8 cellular contexts compared by ENCODE assay signal in the genomic region with DNA sequence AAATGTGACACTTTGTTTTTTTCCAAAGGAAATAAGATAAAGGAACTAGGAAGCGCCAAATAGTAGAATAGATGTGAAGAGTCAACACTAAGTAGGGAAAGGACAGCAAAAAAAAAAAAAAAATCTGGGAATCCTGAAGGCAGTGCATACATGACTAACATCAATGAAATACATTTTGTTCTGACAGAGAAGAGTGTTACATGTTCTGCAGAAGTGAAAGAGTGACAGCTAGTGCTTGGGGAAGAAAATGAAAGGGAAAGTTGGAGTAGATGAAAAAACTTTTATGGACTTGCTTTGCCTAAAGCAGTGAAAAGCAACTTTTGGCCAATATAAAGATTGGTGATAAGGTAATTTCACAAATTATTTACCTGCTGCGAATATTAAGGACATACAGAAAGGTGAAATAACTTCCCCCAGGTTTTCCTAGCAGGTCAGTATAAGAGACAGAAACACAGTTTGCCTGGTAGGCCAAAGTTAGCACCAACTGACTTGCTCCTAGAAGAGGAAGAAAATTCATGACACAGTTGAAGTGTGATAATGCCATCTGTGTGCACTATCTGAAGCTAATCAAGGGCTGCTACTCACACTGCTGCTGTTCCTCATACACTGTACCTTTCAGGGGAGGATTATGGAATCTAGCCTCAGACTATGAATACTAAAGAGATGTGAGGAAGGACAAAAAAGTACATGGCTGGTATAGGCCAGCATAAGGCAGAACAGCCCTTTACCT.
DNase-seq lines count a peak whose midpoint lies in the region; ATAC-seq and TF ChIP-seq lines count a peak whose summit lies in the region.

No MANE protein-coding gene starts in this region.

- peak overlapping the region in 2 of 3 experiments; percentile 46 to 59 for H3K27ac Mint-ChIP-seq in nephron

- H3K9me3 Mint-ChIP-seq in nephron, result peaks cover 15% of the 10 kb centered on the region

- peaks cover 68% of the 10 kb centered on the region for H3K36me3 Mint-ChIP-seq in nephron (ENCODE audit: low read depth)

- ATAC-seq in GM19023 (IDR thresholded peaks at IDR 0.05; ENCODE audit: unreplicated experiment) (peak; percentile 73), HG03066 (IDR thresholded peaks at IDR 0.05; ENCODE audit: low read depth, unreplicated experiment) (peak; percentile 79)

- no peak for TF ChIP-seq CTCF in nephron (IDR thresholded peaks at IDR 0.05; ENCODE audit: unreplicated experiment in 3 of 3)

- H3K4me3 Mint-ChIP-seq in nephron, result no peak overlapping the region

- DNase-seq in amniotic epithelial cell (ENCODE audit: low read depth) (peak; percentile 42), anterior cingulate cortex (lab: John Stamatoyannopoulos, UW) (no peak), hypothalamus (lab: John Stamatoyannopoulos, UW) (no peak), iPS-NIHi7 (ENCODE audit: extremely low spot score) (no peak)
- DNase-seq in activated effector memory CD4-positive, alpha-beta T cell treated with anti-CD3 and anti-CD28 coated beads, Interleukin-2, amount 50 U/mL, for 16 hours, result no peak

- H3K4me1 Mint-ChIP-seq in nephron, result peaks cover 8% of the 10 kb centered on the region

- H3K27me3 Mint-ChIP-seq in nephron (ENCODE audit: low read depth), result no peaks in the 10 kb centered on the region
